10 cellular contexts compared by ENCODE assay signal in genomic region chr9:89473762-89474469, GRCh38. TPM values are rescaled to one million over a fixed set of nuclear protein-coding genes. Genes with fewer than 3 reads are reported as not detected.
DNase-seq lines count a peak whose midpoint lies in the region; TF ChIP-seq lines count a peak whose summit lies in the region.
"Had no signal": no experiment of that assay in that cellular context is flagged by ENCODE, and none has a peak within 500 bp of the region (broad histone marks: within the 10 kb centered on the region; RNA-seq: fewer than 3 reads in every experiment).

No MANE protein-coding gene starts in this region.

- CTCF ChIA-PET in activated CD4-positive, alpha-beta T cell treated with anti-CD3 and anti-CD28 coated beads, Interleukin-2, amount 10 ng/mL, durations not matched to agents 7 days and 5 days (lab: Charles Lee), result interaction anchor here (1.0 to 1.3 kb wide), 5 partner anchors 9 to 75 kb away, joined by 3 to 6 read pairs (median 4); no protein-coding TSS in a partner anchor

- H3K9me3 ChIP-seq in stomach, result no peaks in the 10 kb centered on the region
- H3K9me3 ChIP-seq in HAP-1, result no peaks in the 10 kb centered on the region

- no peak for TF ChIP-seq CTCF in stomach (IDR thresholded peaks at IDR 0.05)

- H3K9me3 Mint-ChIP-seq in activated CD4-positive, alpha-beta T cell treated with anti-CD3 and anti-CD28 coated beads, Interleukin-2, amount 10 ng/mL, durations not matched to agents 7 days and 5 days, result no peaks in the 10 kb centered on the region

- peaks cover 92% of the 10 kb centered on the region for H3K36me3 Mint-ChIP-seq in activated CD4-positive, alpha-beta T cell treated with anti-CD3 and anti-CD28 coated beads, Interleukin-2, amount 10 ng/mL, durations not matched to agents 7 days and 5 days (ENCODE audit: low read depth)

- no peak for TF ChIP-seq POLR2A in stomach (IDR thresholded peaks at IDR 0.05)

- no peaks in the 10 kb centered on the region for H3K27me3 Mint-ChIP-seq in activated CD4-positive, alpha-beta T cell treated with anti-CD3 and anti-CD28 coated beads, Interleukin-2, amount 10 ng/mL, durations not matched to agents 7 days and 5 days

- no peak for TF ChIP-seq EP300 in stomach (IDR thresholded peaks at IDR 0.05)

- H3K27me3 ChIP-seq in stomach, result no peaks in the 10 kb centered on the region
- no peaks in the 10 kb centered on the region for H3K27me3 ChIP-seq in HAP-1 (ENCODE audit: low read depth)
- H3K27me3 ChIP-seq: BLaER1 treated with 17β-estradiol and CSF1 and Interleukin-3, amounts not matched to agents 10 nM and 100 nM had no signal

- intact Hi-C loops in stomach (cut with DNase I; ENCODE audit: low total_unique reads), result no loop called here

- DNase-seq in activated CD4-positive, alpha-beta T cell treated with anti-CD3 and anti-CD28 coated beads, Interleukin-2, amount 10 ng/mL, durations not matched to agents 7 days and 5 days, result no peak
- DNase-seq in activated CD4-positive, alpha-beta T cell treated with anti-CD3 and anti-CD28 coated beads for 48 hours, result no peak
- DNase-seq in NCI-H1930 (lab: John Stamatoyannopoulos, UW) (peak; percentile 23 to 36), astrocyte of the hippocampus (ENCODE audit: low read depth, low spot score) (peak; percentile 33), stomach (no peak), HAP-1 (ENCODE audit: low spot score in 2 of 2) (no peak), GM03348 (ENCODE audit: low spot score) (no peak), NCI-H1694 treated with DMSO at 0.1 percent for 48 hours (lab: John Stamatoyannopoulos, UW) (no peak)

- peaks cover 15 to 75% (median 60%) of the 10 kb centered on the region in 4 donors for H3K4me1 ChIP-seq in stomach
- peaks cover 12% of the 10 kb centered on the region for H3K4me1 ChIP-seq in HAP-1

- in situ Hi-C loops in HAP-1 (cut with MboI; ENCODE audit: low sequenced_read_pairs), result no loop called here

- peak overlapping the region; percentile 75 for H3K27ac Mint-ChIP-seq in activated CD4-positive, alpha-beta T cell treated with anti-CD3 and anti-CD28 coated beads, Interleukin-2, amount 10 ng/mL, durations not matched to agents 7 days and 5 days

- no peak overlapping the region for H3K4me3 Mint-ChIP-seq in activated CD4-positive, alpha-beta T cell treated with anti-CD3 and anti-CD28 coated beads, Interleukin-2, amount 10 ng/mL, durations not matched to agents 7 days and 5 days

- H3K27ac ChIP-seq in stomach, result peak overlapping the region in 3 of 5 donors; percentile 49 to 73 (median 52)
- H3K27ac ChIP-seq: epithelial cell of prostate had no signal

- H3K36me3 ChIP-seq in stomach (peaks cover 0 to 2% (median 2%) of the 10 kb centered on the region in 4 donors), HAP-1 (replicated peaks) (no peaks in the 10 kb centered on the region)

- POLR2A ChIA-PET in activated CD4-positive, alpha-beta T cell treated with anti-CD3 and anti-CD28 coated beads, Interleukin-2, amount 10 ng/mL, durations not matched to agents 7 days and 5 days (lab: Charles Lee), result no interaction called here

- H3K4me3 ChIP-seq in stomach (no peak overlapping the region), HAP-1 (no peak overlapping the region)
- H3K4me3 ChIP-seq: BLaER1 treated with 17β-estradiol and CSF1 and Interleukin-3, amounts not matched to agents 10 nM and 100 nM had no signal

- peaks cover 94% of the 10 kb centered on the region for H3K4me1 Mint-ChIP-seq in activated CD4-positive, alpha-beta T cell treated with anti-CD3 and anti-CD28 coated beads, Interleukin-2, amount 10 ng/mL, durations not matched to agents 7 days and 5 days

- 56 to 78% (median 75%) methylated on average over 7 of the region's 7 CpGs for WGBS in stomach, 5 donors

RNA-seq across cellular contexts. Expression of gene SEMA4D, which starts 24.0 kb away (rescaled TPM):
- total RNA-seq in activated CD4-positive, alpha-beta T cell treated with anti-CD3 and anti-CD28 coated beads, Interleukin-2, amount 10 ng/mL, durations not matched to agents 7 days and 5 days, result 100 to 1,000 TPM; 334 to 336 TPM
- 10 to 100 TPM; 11.1 to 43.3 (median 28.8) TPM for total RNA-seq in stomach
- polyA plus RNA-seq in stomach, result 10 to 100 TPM in 1 of 3 donors, 1 to 10 TPM in 2; 4.9 to 10.9 (median 8.4) TPM

Comparison
In these comparisons a context has a peak if more than half of its experiments do, and no peak if none do; other contexts are left out.
1. DNase-seq: peak in NCI-H1930 (2 of 2) and astrocyte of the hippocampus (single experiment); none in activated CD4-positive, alpha-beta T cell treated with anti-CD3 and anti-CD28 coated beads, Interleukin-2, amount 10 ng/mL, durations not matched to agents 7 days and 5 days (single experiment), activated CD4-positive, alpha-beta T cell treated with anti-CD3 and anti-CD28 coated beads for 48 hours (single experiment), stomach (single experiment), HAP-1 (0 of 2), GM03348 (single experiment) and NCI-H1694 treated with DMSO at 0.1 percent for 48 hours (single experiment).
2. RNA of gene SEMA4D, which starts 24.0 kb away (total RNA-seq): 334 to 336 TPM in activated CD4-positive, alpha-beta T cell treated with anti-CD3 and anti-CD28 coated beads, Interleukin-2, amount 10 ng/mL, durations not matched to agents 7 days and 5 days; 11.1 to 43.3 TPM in stomach; every median in the first group is over 4 times any median in the second.